10 cellular contexts compared by ENCODE assay signal in the genomic region with DNA sequence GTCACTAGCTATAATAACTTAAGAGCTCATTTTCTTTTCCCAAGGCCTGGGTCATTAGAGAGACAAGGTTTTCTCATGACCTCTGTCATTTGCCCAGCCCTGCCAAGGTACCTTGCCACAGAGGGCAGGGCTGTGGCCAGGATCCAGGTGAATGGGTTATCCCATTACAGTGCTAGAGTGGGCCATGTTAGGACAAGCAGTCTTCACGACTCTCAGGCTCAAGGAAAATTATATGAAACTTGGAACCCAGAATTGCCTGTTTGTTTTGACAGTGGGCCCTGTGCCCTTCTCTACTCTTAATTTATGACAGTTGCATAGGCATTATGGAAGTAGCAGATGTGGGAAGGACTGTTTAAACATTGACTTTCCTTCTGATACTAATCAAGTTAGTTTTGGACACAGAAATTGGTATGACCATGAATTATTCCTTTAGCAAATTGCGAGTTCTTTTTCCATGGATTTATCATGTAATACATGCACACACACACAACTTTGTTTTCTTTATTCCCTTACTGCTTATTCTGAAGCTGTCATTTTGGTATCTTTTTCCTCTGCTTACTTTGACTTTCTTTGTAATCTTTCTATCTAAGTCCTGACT. TPM values are rescaled to one million over a fixed set of nuclear protein-coding genes. Genes with fewer than 3 reads are reported as not detected.
A peak's percentile ranks its signal among the peaks of the same experiment; 100 is the strongest.
DNase-seq lines count a peak whose midpoint lies in the region; ATAC-seq and TF ChIP-seq lines count a peak whose summit lies in the region.
"Had no signal": no experiment of that assay in that cellular context is flagged by ENCODE, and none has a peak within 500 bp of the region (broad histone marks: within the 10 kb centered on the region; RNA-seq: fewer than 3 reads in every experiment).

No MANE protein-coding gene starts in this region.

- no peak for TF ChIP-seq EP300 in esophagus muscularis mucosa (IDR thresholded peaks at IDR 0.05)

- ATAC-seq in RWPE2 (ENCODE audit: low read depth) (no peak), GM21717 (IDR thresholded peaks at IDR 0.05; ENCODE audit: unreplicated experiment) (no peak), HG02970 (IDR thresholded peaks at IDR 0.05; ENCODE audit: low FRiP score, unreplicated experiment) (no peak)

- no peak overlapping the region for H3K4me3 Mint-ChIP-seq in T-helper 1 cell treated with Interleukin-12 subunit alpha and Interleukin-12 subunit beta and Interleukin-4 antibody, amounts not matched to agents 30 μg/mL and 1 μg/mL, for 36 hours

- H3K36me3 ChIP-seq in RWPE2 (ENCODE audit: low read depth) (peaks cover 59% of the 10 kb centered on the region), esophagus muscularis mucosa (peaks cover 0 to 5% (median 0%) of the 10 kb centered on the region in 4 donors), spleen (no peaks in the 10 kb centered on the region)

- TF ChIP-seq POLR2A in esophagus muscularis mucosa (IDR thresholded peaks at IDR 0.05; ENCODE audit: low read depth) (no peak), spleen (IDR thresholded peaks at IDR 0.05) (no peak)

- peaks cover 38% of the 10 kb centered on the region for H3K4me1 Mint-ChIP-seq in T-helper 1 cell treated with Interleukin-12 subunit alpha and Interleukin-12 subunit beta and Interleukin-4 antibody, amounts not matched to agents 30 μg/mL and 1 μg/mL, for 36 hours (ENCODE audit: low read depth)

- peak overlapping the region; percentile 83 for H3K27ac Mint-ChIP-seq in T-helper 1 cell treated with Interleukin-12 subunit alpha and Interleukin-12 subunit beta and Interleukin-4 antibody, amounts not matched to agents 30 μg/mL and 1 μg/mL, for 36 hours

- H3K9me3 ChIP-seq in RWPE2 (ENCODE audit: severe bottlenecking) (no peaks in the 10 kb centered on the region), esophagus muscularis mucosa (no peaks in the 10 kb centered on the region), spleen (no peaks in the 10 kb centered on the region)

- peaks cover 72% of the 10 kb centered on the region for H3K4me1 ChIP-seq in RWPE2 (ENCODE audit: insufficient read depth, poor library complexity, severe bottlenecking)
- H3K4me1 ChIP-seq in esophagus muscularis mucosa = peaks cover 16 to 32% (median 24%) of the 10 kb centered on the region in 4 donors
- H3K4me1 ChIP-seq in spleen = peaks cover 4 to 34% (median 15%) of the 10 kb centered on the region in 6 donors

- DNase-seq in T-helper 1 cell (no peak), RWPE2 (ENCODE audit: low spot score) (no peak), esophagus muscularis mucosa (ENCODE audit: extremely low spot score) (no peak), spleen (no peak), CD1c-positive myeloid dendritic cell (ENCODE audit: extremely low spot score) (no peak)
- DNase-seq: ACHN had no signal

- H3K4me3 ChIP-seq in RWPE2 (ENCODE audit: severe bottlenecking) (no peak overlapping the region), esophagus muscularis mucosa (no peak overlapping the region), spleen (no peak overlapping the region)

- no peaks in the 10 kb centered on the region for H3K27me3 Mint-ChIP-seq in T-helper 1 cell treated with Interleukin-12 subunit alpha and Interleukin-12 subunit beta and Interleukin-4 antibody, amounts not matched to agents 30 μg/mL and 1 μg/mL, for 36 hours (ENCODE audit: low read depth)

- no peaks in the 10 kb centered on the region for H3K27me3 ChIP-seq in RWPE2 (ENCODE audit: insufficient read depth, poor library complexity, severe bottlenecking)
- no peaks in the 10 kb centered on the region for H3K27me3 ChIP-seq in esophagus muscularis mucosa
- H3K27me3 ChIP-seq in spleen (replicated peaks in 1 of 7) = no peaks in the 10 kb centered on the region

- H3K9me3 Mint-ChIP-seq in T-helper 1 cell treated with Interleukin-12 subunit alpha and Interleukin-12 subunit beta and Interleukin-4 antibody, amounts not matched to agents 30 μg/mL and 1 μg/mL, for 36 hours = no peaks in the 10 kb centered on the region

- 63% methylated on average over 2 of the region's 2 CpGs for WGBS in esophagus muscularis mucosa
- 66 to 85% (median 80%) methylated on average over 2 of the region's 2 CpGs for WGBS in spleen, 5 donors

- intact Hi-C loops in esophagus muscularis mucosa (cut with DNase I) = loop anchor here (10.0 kb wide), 1 partner anchor 64 kb away; no protein-coding TSS in a partner anchor
- intact Hi-C loops in spleen (cut with DNase I; ENCODE audit: low total_unique reads) = no loop called here

- peaks cover 17% of the 10 kb centered on the region for H3K36me3 Mint-ChIP-seq in T-helper 1 cell treated with Interleukin-12 subunit alpha and Interleukin-12 subunit beta and Interleukin-4 antibody, amounts not matched to agents 30 μg/mL and 1 μg/mL, for 36 hours (ENCODE audit: low read depth)

- TF ChIP-seq CTCF in RWPE2 (IDR thresholded peaks at IDR 0.05; ENCODE audit: poor library complexity, severe bottlenecking) (no peak), esophagus muscularis mucosa (IDR thresholded peaks at IDR 0.05) (no peak), spleen (IDR thresholded peaks at IDR 0.05 in 8 of 11, conservative IDR thresholded peaks at IDR 0.05 in 3 of 11) (no peak)

- H3K27ac ChIP-seq in RWPE2 (ENCODE audit: poor library complexity, severe bottlenecking) (peak overlapping the region; percentile 85), esophagus muscularis mucosa (replicated peaks in 1 of 4) (peak overlapping the region; percentile 6 to 51 (median 24)), spleen (peak overlapping the region in 7 of 8 donors; percentile 56 to 73 (median 66))
- H3K27ac ChIP-seq: KMS-11 had no signal

RNA-seq across cellular contexts. Expression of a gene that starts 41.8 kb away (rescaled TPM):
- total RNA-seq in esophagus muscularis mucosa (1 to 10 TPM; 5.0 to 9.6 (median 7.8) TPM), spleen (10 to 100 TPM; 10.4 to 21.6 (median 18.3) TPM)
- polyA plus RNA-seq in spleen = 1 to 10 TPM in 2 of 3 donors, under 1 TPM in 1; 0.54 to 1.8 (median 1.7) TPM

Comparison
In these comparisons a context has a peak if more than half of its experiments do, and no peak if none do; other contexts are left out.
1. H3K27ac ChIP-seq: peak in every context shown above with its lines; median percentile 85 in RWPE2; 66 in spleen; 24 in esophagus muscularis mucosa.